Comparison of ENCODE assay signal across 1 cellular context in genomic region chr17:16463341-16464000, GRCh38.
TF ChIP-seq lines count a peak whose summit lies in the region.

No MANE protein-coding gene starts in this region.

TF ChIP-seq in HepG2, 621 proteins besides CTCF, POLR2A, EP300 and RAD21:
- TF ChIP-seq ARNT (IDR thresholded peaks at IDR 0.05) (no peak), DR1 (CRISPR knock-in tag; IDR thresholded peaks at IDR 0.05) (no peak), IKZF1 (IDR thresholded peaks at IDR 0.05) (no peak), ZBTB33 (CRISPR knock-in tag; IDR thresholded peaks at IDR 0.05) (peak; percentile 46; the same call in 1 of the 2 replicates), PHF21A (CRISPR knock-in tag; IDR thresholded peaks at IDR 0.05) (no peak)
